ENCODE assay signal across 13 cellular contexts in the genomic region with DNA sequence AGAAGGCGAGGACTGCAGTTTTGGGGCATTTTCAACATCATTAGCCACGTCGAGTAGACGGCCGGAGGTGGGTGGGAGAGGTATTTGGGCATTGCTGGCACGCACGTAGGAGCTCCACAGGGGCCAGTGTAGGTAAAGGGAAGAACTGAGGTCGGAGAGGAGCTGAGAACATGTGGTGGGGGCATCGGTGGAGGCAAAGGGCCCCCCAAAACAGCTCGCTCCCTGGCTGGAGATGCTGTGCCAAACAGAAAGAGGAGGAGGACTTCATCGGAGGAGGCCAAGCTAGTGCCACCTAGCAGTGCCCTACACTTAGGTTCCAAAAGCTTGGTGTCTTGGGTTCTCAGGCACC.
"Had no signal": no experiment of that assay in that cellular context is flagged by ENCODE, and none has a peak within 500 bp of the region (broad histone marks: within the 10 kb centered on the region; RNA-seq: fewer than 3 reads in every experiment).

No MANE protein-coding gene starts in this region.

- H3K36me3 ChIP-seq: cardiac muscle cell, left ventricle myocardium inferior, right atrium auricular region had no signal

- H3K27ac ChIP-seq: cardiac muscle cell, left ventricle myocardium inferior, right atrium auricular region had no signal

- H3K4me3 ChIP-seq: cardiac muscle cell, left ventricle myocardium inferior, right atrium auricular region had no signal

- H3K27me3 Mint-ChIP-seq: stimulated activated naive CD8-positive, alpha-beta T cell treated with anti-CD3 and anti-CD28 coated beads, Interleukin-15, amount 100 ng/mL, for 72 hours had no signal

- H3K9me3 ChIP-seq: right atrium auricular region had no signal

- DNase-seq: activated gamma-delta T cell; activated T-cell treated with anti-CD3 and anti-CD28 coated beads, Interleukin-2, amount 50 U/mL, for 72 hours; foreskin fibroblast; hippocampal formation; left ventricle myocardium inferior; mesenchymal stem cell; occipital lobe; stimulated activated naive CD8-positive, alpha-beta T cell treated with anti-CD3 and anti-CD28 coated beads, Interleukin-15, amount 100 ng/mL, for 72 hours had no signal

- H3K27me3 ChIP-seq: right atrium auricular region had no signal

- ATAC-seq: activated CD4-positive, CD25-positive, alpha-beta regulatory T cell treated with anti-CD3 and anti-CD28 coated beads, Interleukin-2, amount 50 U/mL, for 24 hours; activated naive CD4-positive, alpha-beta T cell treated with anti-CD3 and anti-CD28 coated beads, Interleukin-2, amount 50 U/mL, for 72 hours; activated T-cell treated with anti-CD3 and anti-CD28 coated beads, Interleukin-2, amount 50 U/mL, for 72 hours; stimulated activated naive CD8-positive, alpha-beta T cell treated with anti-CD3 and anti-CD28 coated beads, Interleukin-15, amount 100 ng/mL, for 72 hours had no signal

- H3K4me3 Mint-ChIP-seq: activated T-cell treated with anti-CD3 and anti-CD28 coated beads, Interleukin-2, amount 50 U/mL, for 72 hours; nephron; stimulated activated naive CD8-positive, alpha-beta T cell treated with anti-CD3 and anti-CD28 coated beads, Interleukin-15, amount 100 ng/mL, for 72 hours had no signal

- H3K27ac Mint-ChIP-seq: activated T-cell treated with anti-CD3 and anti-CD28 coated beads, Interleukin-2, amount 50 U/mL, for 72 hours; nephron; stimulated activated naive CD8-positive, alpha-beta T cell treated with anti-CD3 and anti-CD28 coated beads, Interleukin-15, amount 100 ng/mL, for 72 hours had no signal

- H3K9me3 Mint-ChIP-seq: stimulated activated naive CD8-positive, alpha-beta T cell treated with anti-CD3 and anti-CD28 coated beads, Interleukin-15, amount 100 ng/mL, for 72 hours had no signal
